In genomic region chr17:82295472-82295814, GRCh38 we compare ENCODE assay signal across 1 cellular context.
TF ChIP-seq lines count a peak whose summit lies in the region.

No MANE protein-coding gene starts in this region.

TF ChIP-seq in HepG2, 621 proteins besides CTCF, POLR2A, EP300 and RAD21 (continued from another document and continues in another):
- TF ChIP-seq ZBTB4 (CRISPR knock-in tag; IDR thresholded peaks at IDR 0.05; ENCODE audit: borderline replicate concordance): 0 out of 2 replicates have a peak, but pooled peaks have one; percentile 16
- no peak for TF ChIP-seq ZBTB25 (CRISPR knock-in tag; IDR thresholded peaks at IDR 0.05)
- no peak for TF ChIP-seq ARNT (IDR thresholded peaks at IDR 0.05)
- no peak for TF ChIP-seq DMAP1 (CRISPR knock-in tag; IDR thresholded peaks at IDR 0.05)
- TF ChIP-seq FOXP4 (CRISPR knock-in tag; IDR thresholded peaks at IDR 0.05): no peak
- TF ChIP-seq HOXA7 (CRISPR knock-in tag; IDR thresholded peaks at IDR 0.05): no peak
- TF ChIP-seq CCDC6 (CRISPR knock-in tag; IDR thresholded peaks at IDR 0.05): no peak; the same call in 1 of the 2 replicates
- TF ChIP-seq, protein P1, sequence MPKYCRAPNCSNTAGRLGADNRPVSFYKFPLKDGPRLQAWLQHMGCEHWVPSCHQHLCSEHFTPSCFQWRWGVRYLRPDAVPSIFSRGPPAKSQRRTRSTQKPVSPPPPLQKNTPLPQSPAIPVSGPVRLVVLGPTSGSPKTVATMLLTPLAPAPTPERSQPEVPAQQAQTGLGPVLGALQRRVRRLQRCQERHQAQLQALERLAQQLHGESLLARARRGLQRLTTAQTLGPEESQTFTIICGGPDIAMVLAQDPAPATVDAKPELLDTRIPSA (CRISPR knock-in tag; IDR thresholded peaks at IDR 0.05; ENCODE audit: borderline replicate concordance): no peak
- TF ChIP-seq ZNF451 (CRISPR knock-in tag; IDR thresholded peaks at IDR 0.05): no peak
- TF ChIP-seq ZNF773 (CRISPR knock-in tag; IDR thresholded peaks at IDR 0.05; ENCODE audit: borderline replicate concordance): no peak
- peak; percentile 52; the same call in 1 of the 2 replicates for TF ChIP-seq ZNF205 (CRISPR knock-in tag; IDR thresholded peaks at IDR 0.05)
- TF ChIP-seq MYC (CRISPR knock-in tag; IDR thresholded peaks at IDR 0.05; ENCODE audit: borderline replicate concordance): no peak
- no peak for TF ChIP-seq ZNF674 (CRISPR knock-in tag; IDR thresholded peaks at IDR 0.05; ENCODE audit: low read depth)
- TF ChIP-seq ZSCAN30 (CRISPR knock-in tag; IDR thresholded peaks at IDR 0.05): no peak
- no peak for TF ChIP-seq REPIN1 (CRISPR knock-in tag; IDR thresholded peaks at IDR 0.05; ENCODE audit: borderline replicate concordance, low read depth)
- TF ChIP-seq ZIK1 (CRISPR knock-in tag; IDR thresholded peaks at IDR 0.05; ENCODE audit: borderline replicate concordance, low read depth): no peak
- no peak for TF ChIP-seq ATF7 (IDR thresholded peaks at IDR 0.05)
- TF ChIP-seq ATF7 (CRISPR knock-in tag; IDR thresholded peaks at IDR 0.05): 0 out of 2 replicates have a peak, but pooled peaks have one; percentile 19
- TF ChIP-seq ZNF564 (CRISPR knock-in tag; IDR thresholded peaks at IDR 0.05): no peak
- TF ChIP-seq KAT8 (CRISPR knock-in tag; IDR thresholded peaks at IDR 0.05): no peak
- TF ChIP-seq, protein P2, sequence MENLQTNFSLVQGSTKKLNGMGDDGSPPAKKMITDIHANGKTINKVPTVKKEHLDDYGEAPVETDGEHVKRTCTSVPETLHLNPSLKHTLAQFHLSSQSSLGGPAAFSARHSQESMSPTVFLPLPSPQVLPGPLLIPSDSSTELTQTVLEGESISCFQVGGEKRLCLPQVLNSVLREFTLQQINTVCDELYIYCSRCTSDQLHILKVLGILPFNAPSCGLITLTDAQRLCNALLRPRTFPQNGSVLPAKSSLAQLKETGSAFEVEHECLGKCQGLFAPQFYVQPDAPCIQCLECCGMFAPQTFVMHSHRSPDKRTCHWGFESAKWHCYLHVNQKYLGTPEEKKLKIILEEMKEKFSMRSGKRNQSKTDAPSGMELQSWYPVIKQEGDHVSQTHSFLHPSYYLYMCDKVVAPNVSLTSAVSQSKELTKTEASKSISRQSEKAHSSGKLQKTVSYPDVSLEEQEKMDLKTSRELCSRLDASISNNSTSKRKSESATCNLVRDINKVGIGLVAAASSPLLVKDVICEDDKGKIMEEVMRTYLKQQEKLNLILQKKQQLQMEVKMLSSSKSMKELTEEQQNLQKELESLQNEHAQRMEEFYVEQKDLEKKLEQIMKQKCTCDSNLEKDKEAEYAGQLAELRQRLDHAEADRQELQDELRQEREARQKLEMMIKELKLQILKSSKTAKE (CRISPR knock-in tag; IDR thresholded peaks at IDR 0.05; ENCODE audit: borderline replicate concordance): 0 out of 2 replicates have a peak, but pooled peaks have one; percentile 21
- no peak for TF ChIP-seq ZNF282 (IDR thresholded peaks at IDR 0.05; ENCODE audit: partially characterized antibody)
- no peak for TF ChIP-seq ZNF235 (CRISPR knock-in tag; IDR thresholded peaks at IDR 0.05; ENCODE audit: borderline replicate concordance)
- TF ChIP-seq NPAS2 (CRISPR knock-in tag; IDR thresholded peaks at IDR 0.05; ENCODE audit: borderline replicate concordance): no peak
- TF ChIP-seq, protein P3, sequence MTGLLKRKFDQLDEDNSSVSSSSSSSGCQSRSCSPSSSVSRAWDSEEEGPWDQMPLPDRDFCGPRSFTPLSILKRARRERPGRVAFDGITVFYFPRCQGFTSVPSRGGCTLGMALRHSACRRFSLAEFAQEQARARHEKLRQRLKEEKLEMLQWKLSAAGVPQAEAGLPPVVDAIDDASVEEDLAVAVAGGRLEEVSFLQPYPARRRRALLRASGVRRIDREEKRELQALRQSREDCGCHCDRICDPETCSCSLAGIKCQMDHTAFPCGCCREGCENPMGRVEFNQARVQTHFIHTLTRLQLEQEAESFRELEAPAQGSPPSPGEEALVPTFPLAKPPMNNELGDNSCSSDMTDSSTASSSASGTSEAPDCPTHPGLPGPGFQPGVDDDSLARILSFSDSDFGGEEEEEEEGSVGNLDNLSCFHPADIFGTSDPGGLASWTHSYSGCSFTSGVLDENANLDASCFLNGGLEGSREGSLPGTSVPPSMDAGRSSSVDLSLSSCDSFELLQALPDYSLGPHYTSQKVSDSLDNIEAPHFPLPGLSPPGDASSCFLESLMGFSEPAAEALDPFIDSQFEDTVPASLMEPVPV (CRISPR knock-in tag; IDR thresholded peaks at IDR 0.05): peak; percentile 70; the same call in 1 of the 2 replicates
- no peak for TF ChIP-seq YY1 (IDR thresholded peaks at IDR 0.05; ENCODE audit: insufficient read depth, insufficient replicate concordance, low read depth, low read length)
- no peak for TF ChIP-seq E2F2 (CRISPR knock-in tag; IDR thresholded peaks at IDR 0.05; ENCODE audit: borderline replicate concordance)
- TF ChIP-seq ZNF230 (CRISPR knock-in tag; IDR thresholded peaks at IDR 0.05): no peak
- TF ChIP-seq ETS1 (CRISPR knock-in tag; IDR thresholded peaks at IDR 0.05): no peak
- TF ChIP-seq, protein P4, sequence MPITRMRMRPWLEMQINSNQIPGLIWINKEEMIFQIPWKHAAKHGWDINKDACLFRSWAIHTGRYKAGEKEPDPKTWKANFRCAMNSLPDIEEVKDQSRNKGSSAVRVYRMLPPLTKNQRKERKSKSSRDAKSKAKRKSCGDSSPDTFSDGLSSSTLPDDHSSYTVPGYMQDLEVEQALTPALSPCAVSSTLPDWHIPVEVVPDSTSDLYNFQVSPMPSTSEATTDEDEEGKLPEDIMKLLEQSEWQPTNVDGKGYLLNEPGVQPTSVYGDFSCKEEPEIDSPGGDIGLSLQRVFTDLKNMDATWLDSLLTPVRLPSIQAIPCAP (CRISPR knock-in tag; IDR thresholded peaks at IDR 0.05; ENCODE audit: low read depth): no peak
- TF ChIP-seq TCF7 (IDR thresholded peaks at IDR 0.05; ENCODE audit: low read depth): no peak
- TF ChIP-seq ISX (CRISPR knock-in tag; conservative IDR thresholded peaks at IDR 0.05): no peak
- TF ChIP-seq BHLHE40 (IDR thresholded peaks at IDR 0.05; ENCODE audit: low read length): no peak
- peak; percentile 90; the same call in 1 of the 2 replicates for TF ChIP-seq CHD4 (IDR thresholded peaks at IDR 0.05; ENCODE audit: borderline replicate concordance, low read length)
- no peak for TF ChIP-seq MIER2 (CRISPR knock-in tag; IDR thresholded peaks at IDR 0.05)
- TF ChIP-seq, protein P5, sequence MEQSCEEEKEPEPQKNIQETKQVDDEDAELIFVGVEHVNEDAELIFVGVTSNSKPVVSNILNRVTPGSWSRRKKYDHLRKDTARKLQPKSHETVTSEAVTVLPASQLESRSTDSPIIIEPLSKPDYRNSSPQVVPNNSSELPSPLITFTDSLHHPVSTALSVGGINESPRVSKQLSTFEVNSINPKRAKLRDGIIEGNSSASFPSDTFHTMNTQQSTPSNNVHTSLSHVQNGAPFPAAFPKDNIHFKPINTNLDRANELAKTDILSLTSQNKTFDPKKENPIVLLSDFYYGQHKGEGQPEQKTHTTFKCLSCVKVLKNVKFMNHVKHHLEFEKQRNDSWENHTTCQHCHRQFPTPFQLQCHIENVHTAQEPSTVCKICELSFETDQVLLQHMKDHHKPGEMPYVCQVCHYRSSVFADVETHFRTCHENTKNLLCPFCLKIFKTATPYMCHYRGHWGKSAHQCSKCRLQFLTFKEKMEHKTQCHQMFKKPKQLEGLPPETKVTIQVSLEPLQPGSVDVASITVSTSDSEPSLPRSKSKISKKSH (CRISPR knock-in tag; IDR thresholded peaks at IDR 0.05; ENCODE audit: borderline replicate concordance): no peak
- TF ChIP-seq ARID2 (CRISPR knock-in tag; IDR thresholded peaks at IDR 0.05; ENCODE audit: borderline replicate concordance): peak; percentile 72; the same call in 1 of the 2 replicates
- no peak for TF ChIP-seq MEF2D (CRISPR knock-in tag; IDR thresholded peaks at IDR 0.05)
- TF ChIP-seq MXI1 (IDR thresholded peaks at IDR 0.05; ENCODE audit: borderline replicate concordance, low read depth, low read length): peak; percentile 22; the same call in 1 of the 3 replicates
- TF ChIP-seq FUBP1 (CRISPR knock-in tag; IDR thresholded peaks at IDR 0.05; ENCODE audit: borderline replicate concordance): no peak
- no peak for TF ChIP-seq HNF4G (IDR thresholded peaks at IDR 0.05; ENCODE audit: borderline replicate concordance, low read depth, low read length)
- no peak for TF ChIP-seq HNF4G (CRISPR knock-in tag; IDR thresholded peaks at IDR 0.05; ENCODE audit: borderline replicate concordance, low read depth)
- no peak for TF ChIP-seq ATM (IDR thresholded peaks at IDR 0.05; ENCODE audit: borderline replicate concordance)
- no peak for TF ChIP-seq NR0B2 (CRISPR knock-in tag; IDR thresholded peaks at IDR 0.05)
- 0 out of 2 replicates have a peak, but pooled peaks have one; percentile 14 for TF ChIP-seq GATA4 (IDR thresholded peaks at IDR 0.05; ENCODE audit: borderline replicate concordance, low read depth)
